ENCODE assay signal across 1 cellular context in genomic region chr5:14492341-14492964, GRCh38.
TF ChIP-seq lines count a peak whose summit lies in the region.

No MANE protein-coding gene starts in this region.

TF ChIP-seq in WTC11, 78 proteins besides CTCF, POLR2A, EP300 and RAD21 (continued from another document):
- TF ChIP-seq, protein P1, sequence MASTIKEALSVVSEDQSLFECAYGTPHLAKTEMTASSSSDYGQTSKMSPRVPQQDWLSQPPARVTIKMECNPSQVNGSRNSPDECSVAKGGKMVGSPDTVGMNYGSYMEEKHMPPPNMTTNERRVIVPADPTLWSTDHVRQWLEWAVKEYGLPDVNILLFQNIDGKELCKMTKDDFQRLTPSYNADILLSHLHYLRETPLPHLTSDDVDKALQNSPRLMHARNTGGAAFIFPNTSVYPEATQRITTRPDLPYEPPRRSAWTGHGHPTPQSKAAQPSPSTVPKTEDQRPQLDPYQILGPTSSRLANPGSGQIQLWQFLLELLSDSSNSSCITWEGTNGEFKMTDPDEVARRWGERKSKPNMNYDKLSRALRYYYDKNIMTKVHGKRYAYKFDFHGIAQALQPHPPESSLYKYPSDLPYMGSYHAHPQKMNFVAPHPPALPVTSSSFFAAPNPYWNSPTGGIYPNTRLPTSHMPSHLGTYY (CRISPR knock-in tag; IDR thresholded peaks at IDR 0.05): no peak
TF ChIP-seq in WTC11: peak in this region for 0.
